ENCODE assay signal across 25 cellular contexts in the genomic region with DNA sequence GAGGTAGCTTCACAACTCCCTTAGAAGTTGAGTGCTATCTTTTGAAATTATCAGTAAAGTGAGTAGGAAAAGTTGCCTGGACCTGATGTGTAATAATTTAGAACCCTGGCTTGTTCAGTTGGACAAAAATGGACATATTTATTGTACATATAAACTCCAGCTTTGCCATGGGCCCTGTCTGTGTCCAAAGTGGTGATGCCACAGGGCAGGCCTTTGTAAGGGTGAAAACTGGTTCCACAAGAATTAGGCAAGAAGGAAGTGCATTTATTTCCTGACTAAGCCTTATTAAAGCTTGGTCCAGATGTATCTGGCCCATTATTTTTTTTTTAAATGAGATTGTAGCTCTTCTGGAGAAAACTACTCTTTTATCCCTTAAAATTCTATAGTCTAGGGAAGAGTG. TPM values are rescaled to one million over a fixed set of nuclear protein-coding genes. Genes with fewer than 3 reads are reported as not detected.
DNase-seq lines count a peak whose midpoint lies in the region; ATAC-seq and TF ChIP-seq lines count a peak whose summit lies in the region.
"Had no signal": no experiment of that assay in that cellular context is flagged by ENCODE, and none has a peak within 500 bp of the region (broad histone marks: within the 10 kb centered on the region; RNA-seq: fewer than 3 reads in every experiment).

No MANE protein-coding gene starts in this region.

- POLR2A ChIA-PET in A673 (lab: Charles Lee; ENCODE audit: low non-redundant PET) = no interaction called here

- no TSS peak for BruUV-seq in A673 (replicated peaks; lab: Mats Ljungman, UMichigan)

- H3K36me3 ChIP-seq in upper lobe of right lung = peaks cover 2% of the 10 kb centered on the region
- H3K36me3 ChIP-seq in A673 (ENCODE audit: insufficient read depth, low read length, poor library complexity, severe bottlenecking) = no peaks in the 10 kb centered on the region

- H3K9me3 ChIP-seq in upper lobe of right lung (no peaks in the 10 kb centered on the region), A673 (ENCODE audit: low read depth, low read length, poor library complexity, severe bottlenecking) (no peaks in the 10 kb centered on the region)
- H3K9me3 ChIP-seq: heart right ventricle, suprapubic skin had no signal

- TF ChIP-seq CTCF in VCaP (conservative IDR thresholded peaks at IDR 0.05) = no peak
- TF ChIP-seq CTCF in foreskin keratinocyte (conservative IDR thresholded peaks at IDR 0.05) = no peak
- TF ChIP-seq CTCF in upper lobe of right lung (IDR thresholded peaks at IDR 0.05) = no peak
- no peak for TF ChIP-seq CTCF in A673 (conservative IDR thresholded peaks at IDR 0.05; ENCODE audit: low read depth, low read length)

- H3K27ac ChIP-seq in VCaP (peak overlapping the region; percentile 91), foreskin keratinocyte (peak overlapping the region; percentile 1), upper lobe of right lung (no peak overlapping the region), A673 (ENCODE audit: low read depth, low read length, poor library complexity, severe bottlenecking) (no peak overlapping the region), caudate nucleus (ENCODE audit: low read depth, low read length) (no peak overlapping the region)
- H3K27ac ChIP-seq: 22Rv1, heart right ventricle had no signal

- ATAC-seq in foreskin keratinocyte = peak; percentile 37
- peak; percentile 51 for ATAC-seq in upper lobe of right lung
- no peak for ATAC-seq in GM21619 (IDR thresholded peaks at IDR 0.05; ENCODE audit: unreplicated experiment)
- ATAC-seq: GM12878, heart right ventricle, SK-N-SH treated with all-trans-retinoic acid at 6 μM for 48 hours, T-helper 17 cell had no signal

- H3K4me1 ChIP-seq in foreskin keratinocyte (peaks cover 38% of the 10 kb centered on the region), upper lobe of right lung (peaks cover 7% of the 10 kb centered on the region), A673 (ENCODE audit: insufficient read depth, low read length, poor library complexity, severe bottlenecking) (peaks cover 3% of the 10 kb centered on the region)

- H3K27me3 ChIP-seq in foreskin keratinocyte (no peaks in the 10 kb centered on the region), upper lobe of right lung (no peaks in the 10 kb centered on the region), A673 (replicated peaks; ENCODE audit: insufficient read depth, low read depth, low read length, poor library complexity) (no peaks in the 10 kb centered on the region)
- H3K27me3 ChIP-seq: heart right ventricle, suprapubic skin had no signal

- DNase-seq in DMS79 treated with DMSO at 0.1 percent for 48 hours (lab: John Stamatoyannopoulos, UW) = peak; percentile 42
- no peak for DNase-seq in DMS79 (lab: John Stamatoyannopoulos, UW)
- peak in 1 of 2 donors; percentile 72 for DNase-seq in foreskin keratinocyte
- no peak for DNase-seq in upper lobe of right lung
- DNase-seq in A673 (ENCODE audit: low spot score) = no peak
- no peak for DNase-seq in caudate nucleus (lab: John Stamatoyannopoulos, UW)
- DNase-seq: activated CD4-positive, alpha-beta T cell treated with anti-CD3 and anti-CD28 coated beads for 4 hours; activated gamma-delta T cell treated with Interleukin-2 at 50 U/mL for 16 hours; activated T-cell treated with anti-CD3 and anti-CD28 coated beads, Interleukin-2, amount 50 U/mL, for 1 hour; EL; heart right ventricle; NCI-H1092 treated with DMSO at 0.1 percent for 48 hours; NCI-H187; NCI-H226; NCI-H748 treated with DMSO at 0.1 percent for 48 hours; RPMI8226; stimulated activated naive CD4-positive, alpha-beta T cell; T-helper 17 cell had no signal

- H3K4me3 ChIP-seq in upper lobe of right lung = no peak overlapping the region
- H3K4me3 ChIP-seq in A673 (ENCODE audit: low read depth, low read length, poor library complexity, severe bottlenecking) = no peak overlapping the region
- H3K4me3 ChIP-seq: GM12878, heart right ventricle, suprapubic skin had no signal

- intact Hi-C loops in upper lobe of right lung (cut with DNase I) = no loop called here
- intact Hi-C loops in A673 (cut with micrococcal nuclease; ENCODE audit: unreplicated experiment) = no loop called here

- CTCF ChIA-PET in A673 (lab: Charles Lee) = no interaction called here

RNA-seq across cellular contexts. Expression of gene MACO1, which starts 47.9 kb away (rescaled TPM):
- total RNA-seq in foreskin keratinocyte (12.6 and 15.9 TPM in 2 replicates), upper lobe of right lung (20.2 TPM), A673 (2021) (20.1 and 22.9 TPM in 2 replicates)
- 7.8 and 7.9 TPM in 2 replicates for polyA plus RNA-seq in foreskin keratinocyte

RNA-seq across cellular contexts. Expression of gene RHCE, which starts 58.0 kb away (rescaled TPM):
- total RNA-seq in foreskin keratinocyte (0.07 and 0.10 TPM in 2 replicates), upper lobe of right lung (0.58 TPM), A673 (2021) (0.57 TPM in 1 of 2 replicates, not detected in the other)
- 0.12 TPM in 1 of 2 replicates, not detected in the other for polyA plus RNA-seq in foreskin keratinocyte
- total RNA-seq: endothelial cell of umbilical vein, T-helper 17 cell had no signal

Comparison
In these comparisons a context has a peak if more than half of its experiments do, and no peak if none do; other contexts are left out.
1. H3K27ac ChIP-seq: peak in VCaP (single experiment) and foreskin keratinocyte (single experiment); none in upper lobe of right lung (single experiment), A673 (single experiment) and caudate nucleus (single experiment).